ENCODE assay signal across 2 cellular contexts in genomic region chr17:17258011-17258410, GRCh38.
TF ChIP-seq lines count a peak whose summit lies in the region.

No MANE protein-coding gene starts in this region.

TF ChIP-seq in IMR-90, 13 proteins besides CTCF, POLR2A, EP300 and RAD21:
- TF ChIP-seq CHD1 (IDR thresholded peaks at IDR 0.05; ENCODE audit: low read depth, low read length), result no peak
- no peak for TF ChIP-seq ELK1 (IDR thresholded peaks at IDR 0.05; ENCODE audit: borderline replicate concordance, low read depth, low read length)
- no peak for TF ChIP-seq RCOR1 (IDR thresholded peaks at IDR 0.05; ENCODE audit: insufficient replicate concordance, low read length)
- TF ChIP-seq MXI1 (IDR thresholded peaks at IDR 0.05; ENCODE audit: borderline replicate concordance, low read depth, low read length), result no peak
- no peak for TF ChIP-seq MAZ (IDR thresholded peaks at IDR 0.05; ENCODE audit: borderline replicate concordance, low read depth, low read length)
- no peak for TF ChIP-seq CEBPB (IDR thresholded peaks at IDR 0.05; ENCODE audit: low read depth, low read length)
- no peak for TF ChIP-seq MAFK (IDR thresholded peaks at IDR 0.05; ENCODE audit: low read depth, low read length)
- TF ChIP-seq USF2 (IDR thresholded peaks at IDR 0.05; ENCODE audit: low read depth, low read length), result no peak
- no peak for TF ChIP-seq FOS (IDR thresholded peaks at IDR 0.05; ENCODE audit: low read depth, low read length)
- TF ChIP-seq BHLHE40 (IDR thresholded peaks at IDR 0.05; ENCODE audit: low read depth, low read length), result no peak
TF ChIP-seq in IMR-90: peak in this region for 0.

TF ChIP-seq in GM12878, 131 proteins besides CTCF, POLR2A, EP300 and RAD21:
- no peak for TF ChIP-seq CHD4 (IDR thresholded peaks at IDR 0.05)
- no peak for TF ChIP-seq RB1 (IDR thresholded peaks at IDR 0.05; ENCODE audit: borderline replicate concordance)
- TF ChIP-seq FOXM1 (IDR thresholded peaks at IDR 0.05; ENCODE audit: low read depth, low read length), result no peak
- TF ChIP-seq CBX3 (IDR thresholded peaks at IDR 0.05; ENCODE audit: borderline replicate concordance, low read depth), result no peak
- no peak for TF ChIP-seq RUNX3 (IDR thresholded peaks at IDR 0.05; ENCODE audit: low read length)
- TF ChIP-seq CHD2 (IDR thresholded peaks at IDR 0.05; ENCODE audit: borderline replicate concordance, low read depth, low read length), result no peak
- no peak for TF ChIP-seq TCF3 (IDR thresholded peaks at IDR 0.05; ENCODE audit: borderline replicate concordance, insufficient read depth, low read depth, low read length)
- no peak for TF ChIP-seq POLR2AphosphoS2 (IDR thresholded peaks at IDR 0.05; ENCODE audit: low read depth, low read length)
- no peak for TF ChIP-seq ESRRA (IDR thresholded peaks at IDR 0.05; ENCODE audit: low read length)
- TF ChIP-seq YY1 (IDR thresholded peaks at IDR 0.05; ENCODE audit: low read depth, low read length), result no peak
- no peak for TF ChIP-seq CHD1 (IDR thresholded peaks at IDR 0.05; ENCODE audit: low read depth, low read length)
- TF ChIP-seq KDM1A (IDR thresholded peaks at IDR 0.05; ENCODE audit: borderline replicate concordance), result no peak
- TF ChIP-seq NFYA (IDR thresholded peaks at IDR 0.05; ENCODE audit: borderline replicate concordance, low read depth, low read length), result no peak
- TF ChIP-seq KAT2A (conservative IDR thresholded peaks at IDR 0.05; ENCODE audit: control insufficient read depth, low read depth, low read length), result no peak
- TF ChIP-seq MTA2 (IDR thresholded peaks at IDR 0.05; ENCODE audit: low read depth), result no peak
